10 cellular contexts compared by ENCODE assay signal in genomic region chr6:117776441-117776840, GRCh38.
DNase-seq lines count a peak whose midpoint lies in the region; ATAC-seq and TF ChIP-seq lines count a peak whose summit lies in the region.
"Had no signal": no experiment of that assay in that cellular context is flagged by ENCODE, and none has a peak within 500 bp of the region (broad histone marks: within the 10 kb centered on the region; RNA-seq: fewer than 3 reads in every experiment).

No MANE protein-coding gene starts in this region.

- no peak overlapping the region for H3K4me3 ChIP-seq in WERI-Rb-1 (ENCODE audit: low read depth, low read length)
- H3K4me3 ChIP-seq: BLaER1 had no signal

- H3K36me3 Mint-ChIP-seq in stimulated activated naive B cell treated with anti-CD40 and anti-IgM and Interleukin-4, amounts not matched to agents 10 μg/mL and 1 μg/mL and 100 μg/mL, for 72 hours, result no peaks in the 10 kb centered on the region

- no peaks in the 10 kb centered on the region for H3K36me3 ChIP-seq in WERI-Rb-1
- H3K36me3 ChIP-seq: BLaER1 had no signal

- H3K4me1 Mint-ChIP-seq in stimulated activated naive B cell treated with anti-CD40 and anti-IgM and Interleukin-4, amounts not matched to agents 10 μg/mL and 1 μg/mL and 100 μg/mL, for 72 hours, result no peaks in the 10 kb centered on the region

- no peak overlapping the region for H3K27ac ChIP-seq in WERI-Rb-1
- H3K27ac ChIP-seq: BLaER1 had no signal

- no peaks in the 10 kb centered on the region for H3K27me3 ChIP-seq in WERI-Rb-1 (ENCODE audit: insufficient read depth, low read depth, severe bottlenecking)
- H3K27me3 ChIP-seq: BLaER1 had no signal

- TF ChIP-seq CTCF in WERI-Rb-1 (IDR thresholded peaks at IDR 0.05; ENCODE audit: low read depth, low read length), result peak; percentile 38; the same call in 1 of the 2 replicates

- H3K4me3 Mint-ChIP-seq in stimulated activated naive B cell treated with anti-CD40 and anti-IgM and Interleukin-4, amounts not matched to agents 10 μg/mL and 1 μg/mL and 100 μg/mL, for 72 hours, result no peak overlapping the region

- H3K9me3 ChIP-seq in WERI-Rb-1 (ENCODE audit: severe bottlenecking), result no peaks in the 10 kb centered on the region
- H3K9me3 ChIP-seq: BLaER1 had no signal

- no peak overlapping the region for H3K27ac Mint-ChIP-seq in stimulated activated naive B cell treated with anti-CD40 and anti-IgM and Interleukin-4, amounts not matched to agents 10 μg/mL and 1 μg/mL and 100 μg/mL, for 72 hours

- peaks cover 0 to 4% of the 10 kb centered on the region in 2 donors for H3K27me3 Mint-ChIP-seq in stimulated activated naive B cell treated with anti-CD40 and anti-IgM and Interleukin-4, amounts not matched to agents 10 μg/mL and 1 μg/mL and 100 μg/mL, for 72 hours

- no peaks in the 10 kb centered on the region for H3K9me3 Mint-ChIP-seq in stimulated activated naive B cell treated with anti-CD40 and anti-IgM and Interleukin-4, amounts not matched to agents 10 μg/mL and 1 μg/mL and 100 μg/mL, for 72 hours

- ATAC-seq in HG03175 (IDR thresholded peaks at IDR 0.05; ENCODE audit: unreplicated experiment), result peak; percentile 33
- peak; percentile 37 to 68 for ATAC-seq in stimulated activated naive B cell treated with anti-CD40 and anti-IgM and Interleukin-4, amounts not matched to agents 10 μg/mL and 1 μg/mL and 100 μg/mL, for 72 hours (replicated peaks)

- DNase-seq in SIG-M5 treated with dmso at 0.1 percent for 504 hours (lab: John Stamatoyannopoulos, UW; ENCODE audit: unreplicated experiment) (peak; percentile 32), SIG-M5 (lab: John Stamatoyannopoulos, UW) (no peak), WERI-Rb-1 (no peak), 8988T (no peak)
- DNase-seq in stimulated activated naive B cell treated with anti-CD40 and anti-IgM and Interleukin-4, amounts not matched to agents 10 μg/mL and 1 μg/mL and 100 μg/mL, for 72 hours, result no peak
- no peak for DNase-seq in activated CD4-positive, alpha-beta T cell treated with anti-CD3 and anti-CD28 coated beads for 4 hours
- DNase-seq in activated T-cell treated with anti-CD3 and anti-CD28 coated beads, Interleukin-2, amount 50 U/mL, for 1 hour, result no peak
- DNase-seq: effector CD8-positive, alpha-beta T cell had no signal
